Comparison of ENCODE assay signal across 12 cellular contexts in the genomic region with DNA sequence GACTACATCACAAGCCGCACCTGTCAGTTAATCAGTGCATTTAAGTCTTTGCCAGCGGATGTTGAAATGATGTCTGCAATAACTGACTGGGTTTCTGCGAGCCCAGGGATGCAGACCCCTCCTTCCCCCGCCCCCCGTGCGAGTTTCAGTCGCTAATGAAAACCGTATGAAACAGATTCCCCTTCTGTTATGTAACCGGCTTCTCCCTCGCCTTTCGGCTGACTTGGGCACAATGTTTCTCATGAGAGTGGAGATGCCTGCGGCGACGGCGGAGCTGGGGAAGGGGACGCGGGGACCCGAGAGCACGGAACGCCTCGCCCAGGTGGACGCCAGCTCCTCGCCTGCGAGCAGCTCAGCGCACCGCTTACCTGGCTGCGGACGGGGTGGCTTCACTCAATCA. TPM values are rescaled to one million over a fixed set of nuclear protein-coding genes. Genes with fewer than 3 reads are reported as not detected.
DNase-seq lines count a peak whose midpoint lies in the region; ATAC-seq and TF ChIP-seq lines count a peak whose summit lies in the region.
"Had no signal": no experiment of that assay in that cellular context is flagged by ENCODE, and none has a peak within 500 bp of the region (broad histone marks: within the 10 kb centered on the region; RNA-seq: fewer than 3 reads in every experiment).

No MANE protein-coding gene starts in this region.

- H2AFZ ChIP-seq in PC-3 (ENCODE audit: low read length) (no peak overlapping the region), hepatocyte (no peak overlapping the region)

- 6% methylated on average over 26 of the region's 28 CpGs for WGBS in hepatocyte (ENCODE audit: low lambda C conversion rate, missing lambda C conversion rate)

- no peak overlapping the region for H3K27ac ChIP-seq in PC-3 (ENCODE audit: low read length)
- no peak overlapping the region for H3K27ac ChIP-seq in hepatocyte

- intact Hi-C loops in PC-3 (cut with micrococcal nuclease): no loop called here

- H3K4me3 ChIP-seq in PC-3 (ENCODE audit: low read length): no peak overlapping the region
- peak overlapping the region; percentile 20 for H3K4me3 ChIP-seq in hepatocyte
- peak overlapping the region; percentile 82 for H3K4me3 ChIP-seq in skeletal muscle satellite cell (ENCODE audit: low read length)

- POLR2A ChIA-PET in PC-3 (lab: Charles Lee; ENCODE audit: unreplicated experiment): no interaction called here

- no peak overlapping the region for H3K9ac ChIP-seq in PC-3 (ENCODE audit: low read length)
- H3K9ac ChIP-seq in skeletal muscle satellite cell (ENCODE audit: low read depth, low read length): peak overlapping the region; percentile 86

- no peaks in the 10 kb centered on the region for H3F3A ChIP-seq in PC-3 (ENCODE audit: low read length, unreplicated experiment)

- TF ChIP-seq CTCF in PC-3 (conservative IDR thresholded peaks at IDR 0.05; ENCODE audit: low read depth, low read length): no peak
- TF ChIP-seq CTCF in hepatocyte (IDR thresholded peaks at IDR 0.05; ENCODE audit: poor library complexity): no peak

- H3K4me1 ChIP-seq in PC-3 (ENCODE audit: insufficient read depth, low read length) (peaks cover 13% of the 10 kb centered on the region), hepatocyte (ENCODE audit: insufficient read depth) (peaks cover 11% of the 10 kb centered on the region), skeletal muscle satellite cell (ENCODE audit: control insufficient read depth, insufficient read depth, low read length) (peaks cover 26% of the 10 kb centered on the region)

- H3K9me3 ChIP-seq in PC-3 (ENCODE audit: low read length) (no peaks in the 10 kb centered on the region), hepatocyte (ENCODE audit: low read depth) (no peaks in the 10 kb centered on the region), skeletal muscle satellite cell (replicated peaks; ENCODE audit: low read length) (no peaks in the 10 kb centered on the region)

- CTCF ChIA-PET in PC-3 (lab: Charles Lee): no interaction called here

- H3K27me3 ChIP-seq in PC-3 (ENCODE audit: low read length) (peaks cover 54% of the 10 kb centered on the region), hepatocyte (peaks cover 68% of the 10 kb centered on the region), skeletal muscle satellite cell (ENCODE audit: control insufficient read depth, insufficient read depth, low read length) (peaks cover 8% of the 10 kb centered on the region)

- ATAC-seq in PC-3: no peak

- H3K4me2 ChIP-seq in PC-3 (ENCODE audit: low read length) (peak overlapping the region; percentile 13), hepatocyte (peak overlapping the region; percentile 95), skeletal muscle satellite cell (ENCODE audit: low read length) (peak overlapping the region; percentile 83)

- no TSS peak for BruUV-seq in PC-3 (replicated peaks; lab: Mats Ljungman, UMichigan)

- H3K9me2 ChIP-seq in PC-3 (replicated peaks; ENCODE audit: low read length): no peaks in the 10 kb centered on the region
- H3K9me2 ChIP-seq in hepatocyte (replicated peaks; ENCODE audit: insufficient read depth): no peaks in the 10 kb centered on the region

- peak; percentile 41 for DNase-seq in NCI-H1092 treated with DMSO at 0.1 percent for 48 hours (lab: John Stamatoyannopoulos, UW)
- DNase-seq in NCI-H1092 (lab: John Stamatoyannopoulos, UW): no peak
- no peak for DNase-seq in PC-3
- peak; percentile 7 for DNase-seq in hepatocyte (ENCODE audit: low spot score)
- DNase-seq in activated CD8-positive, alpha-beta memory T cell treated with anti-CD3 and anti-CD28 coated beads, Interleukin-2, amount 50 U/mL, for 48 hours: no peak
- DNase-seq in islet precursor cell: no peak
- DNase-seq in germinal center (ENCODE audit: low spot score): no peak
- DNase-seq: activated T-cell treated with anti-CD3 and anti-CD28 coated beads, Interleukin-2, amount 50 U/mL, for 1 hour had no signal

- no peaks in the 10 kb centered on the region for H3K36me3 ChIP-seq in PC-3 (ENCODE audit: low read depth, low read length)
- no peaks in the 10 kb centered on the region for H3K36me3 ChIP-seq in hepatocyte (replicated peaks; ENCODE audit: insufficient read depth, low read depth)
- no peaks in the 10 kb centered on the region for H3K36me3 ChIP-seq in skeletal muscle satellite cell (ENCODE audit: insufficient read depth, low read length)

- H4K20me1 ChIP-seq in PC-3 (ENCODE audit: low read length) (no peaks in the 10 kb centered on the region), hepatocyte (ENCODE audit: insufficient read depth, poor library complexity, severe bottlenecking) (no peaks in the 10 kb centered on the region)

- no peaks in the 10 kb centered on the region for H3K79me2 ChIP-seq in PC-3 (ENCODE audit: low read length)
- H3K79me2 ChIP-seq in hepatocyte: no peaks in the 10 kb centered on the region

RNA-seq across cellular contexts. Expression of gene KCNJ6, which starts 0.7 kb away (rescaled TPM):
- not detected in 2 replicates for total RNA-seq in PC-3 (2014; rRNA removed)
- under 0.01 and 0.07 TPM in 2 replicates for total RNA-seq in hepatocyte
- 0.46 and 0.52 TPM in 2 replicates for polyA plus RNA-seq in hepatocyte
- total RNA-seq in skeletal muscle satellite cell (2012; rRNA removed): 0.25 and 0.87 TPM in 2 replicates
- total RNA-seq: A172; dermis microvascular lymphatic vessel endothelial cell; T-helper 1 cell treated with Interleukin-12 subunit alpha and Interleukin-12 subunit beta and Interleukin-4 antibody, amounts not matched to agents 30 ng/mL and 1 ng/mL, for 36 hours had no signal

Comparison
In these comparisons a context has a peak if more than half of its experiments do, and no peak if none do; other contexts are left out.
1. DNase-seq: peak in NCI-H1092 treated with DMSO at 0.1 percent for 48 hours (single experiment) and hepatocyte (single experiment); none in NCI-H1092 (single experiment), PC-3 (single experiment), activated CD8-positive, alpha-beta memory T cell treated with anti-CD3 and anti-CD28 coated beads, Interleukin-2, amount 50 U/mL, for 48 hours (single experiment), islet precursor cell (single experiment) and germinal center (single experiment).
2. H3K4me2 ChIP-seq: peak in every context shown above with its lines; median percentile 95 in hepatocyte; 83 in skeletal muscle satellite cell; 13 in PC-3.